30 cellular contexts compared by ENCODE assay signal in genomic region chr14:92308676-92309075, GRCh38. TPM values are rescaled to one million over a fixed set of nuclear protein-coding genes. Genes with fewer than 3 reads are reported as not detected.
"Had no signal": no experiment of that assay in that cellular context is flagged by ENCODE, and none has a peak within 500 bp of the region (broad histone marks: within the 10 kb centered on the region; RNA-seq: fewer than 3 reads in every experiment).

No MANE protein-coding gene starts in this region.

- H3K36me3 ChIP-seq: colonic mucosa, esophagus squamous epithelium, gastrocnemius medialis, heart right ventricle, left lung had no signal

- FAIRE-seq: endometrium, islet of Langerhans, keratinocyte had no signal

- H3K36me3 Mint-ChIP-seq: memory B cell, mesothelial cell of epicardium had no signal

- H3K27ac ChIP-seq: colonic mucosa, epithelial cell of prostate, esophagus squamous epithelium, gastrocnemius medialis, heart right ventricle, left lung had no signal

- H3K4me1 ChIP-seq: colonic mucosa, esophagus squamous epithelium, heart right ventricle, left lung had no signal

- H3K27ac Mint-ChIP-seq: dendritic cell treated with granulocyte-macrophage colony-stimulating factor and Interleukin-4, amounts not matched to agents 40 ng/mL and 50 ng/mL, for 4 days; effector memory CD8-positive, alpha-beta T cell; endodermal cell; memory B cell; mesothelial cell of epicardium had no signal

- H3K27me3 ChIP-seq: colonic mucosa, esophagus squamous epithelium, gastrocnemius medialis, left lung had no signal

- H3K9me3 Mint-ChIP-seq: dendritic cell treated with granulocyte-macrophage colony-stimulating factor and Interleukin-4, amounts not matched to agents 40 ng/mL and 50 ng/mL, for 4 days; effector memory CD8-positive, alpha-beta T cell; endodermal cell; memory B cell; mesothelial cell of epicardium had no signal

- ATAC-seq: effector memory CD8-positive, alpha-beta T cell; esophagus mucosa; gastrocnemius medialis; heart right ventricle; left cardiac atrium; left lung; left ventricle myocardium superior; mucosa of descending colon had no signal

- H3K4me3 Mint-ChIP-seq: dendritic cell treated with granulocyte-macrophage colony-stimulating factor and Interleukin-4, amounts not matched to agents 40 ng/mL and 50 ng/mL, for 4 days; effector memory CD8-positive, alpha-beta T cell; endodermal cell; memory B cell; mesothelial cell of epicardium had no signal

- DNase-seq: colonic mucosa; cortex of kidney; effector CD8-positive, alpha-beta T cell; effector memory CD8-positive, alpha-beta T cell; endodermal cell; erythroblast; esophagus squamous epithelium; foreskin melanocyte; gastrocnemius medialis; glutamatergic neuron; head of caudate nucleus; heart right ventricle; hippocampal formation; left cardiac atrium; left lung; left ventricle myocardium superior; mammary epithelial cell; mesendoderm; mucosa of descending colon had no signal

- H3K4me3 ChIP-seq: colonic mucosa, esophagus squamous epithelium, gastrocnemius medialis, heart right ventricle, left lung, lung, mucosa of descending colon had no signal

- H3K4me1 Mint-ChIP-seq: endodermal cell, memory B cell, mesothelial cell of epicardium had no signal

- H3K9me3 ChIP-seq: colonic mucosa, esophagus squamous epithelium, gastrocnemius medialis, left lung, mucosa of descending colon had no signal

RNA-seq across cellular contexts. Expression of gene SLC24A4, which starts 14.3 kb away (rescaled TPM):
- total RNA-seq: kidney epithelial cell, mesothelial cell of epicardium, myocyte had no signal
